20 cellular contexts compared by ENCODE assay signal in genomic region chr21:26409735-26410134, GRCh38.
A peak's percentile ranks its signal among the peaks of the same experiment; 100 is the strongest.
DNase-seq lines count a peak whose midpoint lies in the region; ATAC-seq and TF ChIP-seq lines count a peak whose summit lies in the region.
"Had no signal": no experiment of that assay in that cellular context is flagged by ENCODE, and none has a peak within 500 bp of the region (broad histone marks: within the 10 kb centered on the region; RNA-seq: fewer than 3 reads in every experiment).

No MANE protein-coding gene starts in this region.

- H3K9me3 ChIP-seq in SK-N-MC (ENCODE audit: low read depth, low read length): no peaks in the 10 kb centered on the region
- H3K9me3 ChIP-seq: A549 had no signal

- DNase-seq in AG20443 (ENCODE audit: low spot score) (peak; percentile 18), SK-N-MC (ENCODE audit: low read depth, low spot score) (no peak), fibroblast of gingiva (ENCODE audit: low read depth) (peak; percentile 38), glutamatergic neuron (no peak), DMS153 treated with DMSO at 0.1 percent for 48 hours (lab: John Stamatoyannopoulos, UW; ENCODE audit: unreplicated experiment) (no peak), cerebellum (ENCODE audit: low spot score) (no peak)
- DNase-seq: CD4-positive, CD25-positive, alpha-beta regulatory T cell; DMS53; GOT3; KG1; NCI-H1417 treated with DMSO at 0.1 percent for 48 hours; NCI-H2029 treated with DMSO at 0.1 percent for 48 hours; NCI-H2171 treated with DMSO at 0.1 percent for 48 hours; NCI-H446 treated with DMSO at 0.1 percent for 48 hours; NCI-H774; Right ventricle myocardium superior had no signal

- H3K27ac Mint-ChIP-seq in nephron (peak overlapping the region; percentile 1 to 37 (median 35)), glutamatergic neuron (ENCODE audit: unreplicated experiment) (no peak overlapping the region)
- H3K27ac Mint-ChIP-seq: CD4-positive, CD25-positive, alpha-beta regulatory T cell had no signal

- H3K27me3 Mint-ChIP-seq in nephron (ENCODE audit: low read depth) (peaks cover 5% of the 10 kb centered on the region), glutamatergic neuron (ENCODE audit: unreplicated experiment) (peaks cover 3% of the 10 kb centered on the region)
- H3K27me3 Mint-ChIP-seq: CD4-positive, CD25-positive, alpha-beta regulatory T cell had no signal

- H3K9me3 Mint-ChIP-seq in nephron (no peaks in the 10 kb centered on the region), glutamatergic neuron (ENCODE audit: unreplicated experiment) (no peaks in the 10 kb centered on the region)

- ATAC-seq in GM19397 (IDR thresholded peaks at IDR 0.05; ENCODE audit: unreplicated experiment): no peak
- ATAC-seq: A549, Panc1 had no signal

- peak overlapping the region; percentile 49 for H3K4me3 ChIP-seq in SK-N-MC
- H3K4me3 ChIP-seq: A549 had no signal

- H3K27ac ChIP-seq in SK-N-MC: peak overlapping the region; percentile 88
- H3K27ac ChIP-seq: A549 had no signal

- H3K36me3 Mint-ChIP-seq in nephron (ENCODE audit: low read depth) (no peaks in the 10 kb centered on the region), glutamatergic neuron (ENCODE audit: unreplicated experiment) (no peaks in the 10 kb centered on the region)
- H3K36me3 Mint-ChIP-seq: CD4-positive, CD25-positive, alpha-beta regulatory T cell had no signal

- no peaks in the 10 kb centered on the region for H3K36me3 ChIP-seq in SK-N-MC (ENCODE audit: insufficient read depth, low read length)

- no peak for TF ChIP-seq CTCF in nephron (IDR thresholded peaks at IDR 0.05; ENCODE audit: unreplicated experiment in 3 of 3)
- TF ChIP-seq CTCF in glutamatergic neuron (IDR thresholded peaks at IDR 0.05; ENCODE audit: partially characterized antibody, unreplicated experiment): no peak

- H3K4me1 Mint-ChIP-seq in nephron (peaks cover 37% of the 10 kb centered on the region), glutamatergic neuron (ENCODE audit: low read depth, unreplicated experiment) (peaks cover 7% of the 10 kb centered on the region)

- no peak overlapping the region for H3K9ac ChIP-seq in SK-N-MC (ENCODE audit: insufficient read length)

- no peak overlapping the region for H3K4me3 Mint-ChIP-seq in nephron
- H3K4me3 Mint-ChIP-seq in glutamatergic neuron (ENCODE audit: unreplicated experiment): no peak overlapping the region

Comparison
In these comparisons a context has a peak if more than half of its experiments do, and no peak if none do; other contexts are left out.
1. DNase-seq: peak in AG20443 (single experiment) and fibroblast of gingiva (single experiment); none in SK-N-MC (single experiment), glutamatergic neuron (single experiment), DMS153 treated with DMSO at 0.1 percent for 48 hours (single experiment) and cerebellum (single experiment).